ENCODE assay signal across 18 cellular contexts in genomic region chr11:70580036-70580805, GRCh38.
DNase-seq lines count a peak whose midpoint lies in the region; ATAC-seq and TF ChIP-seq lines count a peak whose summit lies in the region.
"Had no signal": no experiment of that assay in that cellular context is flagged by ENCODE, and none has a peak within 500 bp of the region (broad histone marks: within the 10 kb centered on the region; RNA-seq: fewer than 3 reads in every experiment).

No MANE protein-coding gene starts in this region.

- H3F3A ChIP-seq in GM23338 (replicated peaks; ENCODE audit: low read depth) (no peaks in the 10 kb centered on the region), neural progenitor cell (ENCODE audit: low read depth) (no peaks in the 10 kb centered on the region)

- H3K27ac ChIP-seq in GM23338 (ENCODE audit: low read depth) (no peak overlapping the region), endodermal cell (ENCODE audit: low read depth, low read length) (no peak overlapping the region), neural progenitor cell (no peak overlapping the region)
- no peak overlapping the region for H3K27ac ChIP-seq in effector memory CD4-positive, alpha-beta T cell (ENCODE audit: insufficient read depth, low read length, poor library complexity, severe bottlenecking)
- H3K27ac ChIP-seq: C4-2B, gastroesophageal sphincter, parathyroid adenoma had no signal

- H3K27me3 Mint-ChIP-seq in GM23338 (ENCODE audit: insufficient read depth, low read depth, poor library complexity) (peaks cover 14% of the 10 kb centered on the region), endodermal cell (ENCODE audit: insufficient read depth) (no peaks in the 10 kb centered on the region), neural progenitor cell (ENCODE audit: insufficient read depth, low read depth) (peaks cover 3% of the 10 kb centered on the region)

- TF ChIP-seq CTCF in GM23338 (conservative IDR thresholded peaks at IDR 0.05; ENCODE audit: low read depth in 2 of 2): no peak
- TF ChIP-seq CTCF in endodermal cell (conservative IDR thresholded peaks at IDR 0.05): no peak
- TF ChIP-seq CTCF in neural progenitor cell (IDR thresholded peaks at IDR 0.05): no peak

- H3K9me3 ChIP-seq in endodermal cell (ENCODE audit: control insufficient read depth, low read length) (no peaks in the 10 kb centered on the region), neural progenitor cell (ENCODE audit: low read depth) (no peaks in the 10 kb centered on the region)
- no peaks in the 10 kb centered on the region for H3K9me3 ChIP-seq in effector memory CD4-positive, alpha-beta T cell (ENCODE audit: control insufficient read depth, low read length)
- H3K9me3 ChIP-seq: gastroesophageal sphincter, mucosa of descending colon had no signal

- H3K4me3 ChIP-seq in GM23338: no peak overlapping the region
- no peak overlapping the region for H3K4me3 ChIP-seq in endodermal cell (ENCODE audit: low read length)
- no peak overlapping the region for H3K4me3 ChIP-seq in neural progenitor cell
- H3K4me3 ChIP-seq in effector memory CD4-positive, alpha-beta T cell (ENCODE audit: insufficient read depth, low read depth, low read length, poor library complexity, severe bottlenecking): no peak overlapping the region
- H3K4me3 ChIP-seq: gastroesophageal sphincter, mucosa of descending colon had no signal

- H3K4me3 Mint-ChIP-seq in GM23338 (no peak overlapping the region), endodermal cell (no peak overlapping the region), neural progenitor cell (no peak overlapping the region)
- H3K4me3 Mint-ChIP-seq: activated naive CD4-positive, alpha-beta T cell treated with anti-CD3 and anti-CD28 coated beads, Interleukin-2, amount 50 U/mL, for 24 hours had no signal

- no peak overlapping the region for H2AFZ ChIP-seq in GM23338
- no peak overlapping the region for H2AFZ ChIP-seq in neural progenitor cell (replicated peaks)
- H2AFZ ChIP-seq: parathyroid adenoma had no signal

- H3K9me3 Mint-ChIP-seq in GM23338: no peaks in the 10 kb centered on the region
- H3K9me3 Mint-ChIP-seq in endodermal cell: no peaks in the 10 kb centered on the region
- H3K9me3 Mint-ChIP-seq in neural progenitor cell: no peaks in the 10 kb centered on the region
- H3K9me3 Mint-ChIP-seq: activated naive CD4-positive, alpha-beta T cell treated with anti-CD3 and anti-CD28 coated beads, Interleukin-2, amount 50 U/mL, for 24 hours had no signal

- WGBS in endodermal cell (ENCODE audit: insufficient coverage in 1 of 2, insufficient read length in 1 of 2), 2 experiments: 82 to 85% methylated on average over 17 to 25 of the region's 25 CpGs

- H4K20me1 ChIP-seq in GM23338 (replicated peaks; ENCODE audit: insufficient read depth) (peaks cover 3% of the 10 kb centered on the region; the same call in 1 of the 2 replicates), neural progenitor cell (ENCODE audit: low read depth) (peaks cover 15% of the 10 kb centered on the region)

- H3K4me1 Mint-ChIP-seq in GM23338 (peaks cover 34% of the 10 kb centered on the region), endodermal cell (no peaks in the 10 kb centered on the region), neural progenitor cell (peaks cover 10% of the 10 kb centered on the region)
- H3K4me1 Mint-ChIP-seq: activated naive CD4-positive, alpha-beta T cell treated with anti-CD3 and anti-CD28 coated beads, Interleukin-2, amount 50 U/mL, for 24 hours had no signal

- H3K9me2 ChIP-seq in GM23338 (ENCODE audit: insufficient read depth): no peaks in the 10 kb centered on the region

- DNase-seq in GM23338 (ENCODE audit: low spot score): no peak
- peak; percentile 67 for DNase-seq in MV-4-11 (lab: John Stamatoyannopoulos, UW)
- DNase-seq in endodermal cell: peak; percentile 75
- DNase-seq in neural progenitor cell (ENCODE audit: low spot score): peak; percentile 56
- DNase-seq in DMS79 treated with DMSO at 0.1 percent for 48 hours (lab: John Stamatoyannopoulos, UW): no peak
- DNase-seq in effector CD4-positive, alpha-beta T cell: no peak
- DNase-seq in effector memory CD4-positive, alpha-beta T cell: no peak
- DNase-seq: caudate nucleus, DMS79, HCEC 1CT, NCI-H1930, NCI-H526 had no signal

- H3K4me2 ChIP-seq in GM23338 (no peak overlapping the region), neural progenitor cell (no peak overlapping the region)

- H3K36me3 Mint-ChIP-seq in GM23338 (ENCODE audit: low read depth) (peaks cover 3% of the 10 kb centered on the region; the same call in 2 of the 3 replicates), endodermal cell (ENCODE audit: low read depth) (no peaks in the 10 kb centered on the region), neural progenitor cell (no peaks in the 10 kb centered on the region)
- H3K36me3 Mint-ChIP-seq: activated naive CD4-positive, alpha-beta T cell treated with anti-CD3 and anti-CD28 coated beads, Interleukin-2, amount 50 U/mL, for 24 hours had no signal

- no peaks in the 10 kb centered on the region; the same call in 1 of the 2 replicates for H3K79me2 ChIP-seq in GM23338 (replicated peaks; ENCODE audit: insufficient read depth)
- no peaks in the 10 kb centered on the region for H3K79me2 ChIP-seq in neural progenitor cell (ENCODE audit: low read depth)
- H3K79me2 ChIP-seq: parathyroid adenoma had no signal

- H3K36me3 ChIP-seq in GM23338 (ENCODE audit: insufficient read depth) (no peaks in the 10 kb centered on the region), endodermal cell (ENCODE audit: control insufficient read depth, insufficient read depth, low read length) (no peaks in the 10 kb centered on the region), neural progenitor cell (no peaks in the 10 kb centered on the region)
- no peaks in the 10 kb centered on the region for H3K36me3 ChIP-seq in effector memory CD4-positive, alpha-beta T cell (ENCODE audit: control insufficient read depth, insufficient read depth, low read length)
- H3K36me3 ChIP-seq: gastroesophageal sphincter had no signal

- ATAC-seq in GM23338: peak; percentile 22; the same call in 2 of the 3 replicates
- ATAC-seq: activated CD4-positive, CD25-positive, alpha-beta regulatory T cell treated with anti-CD3 and anti-CD28 coated beads, Interleukin-2, amount 50 U/mL, for 24 hours; gastroesophageal sphincter; mucosa of descending colon had no signal

- H3K4me1 ChIP-seq in GM23338 (ENCODE audit: insufficient read depth): no peaks in the 10 kb centered on the region
- H3K4me1 ChIP-seq in endodermal cell (ENCODE audit: control insufficient read depth, insufficient read depth, low read length): no peaks in the 10 kb centered on the region
- H3K4me1 ChIP-seq in neural progenitor cell: no peaks in the 10 kb centered on the region
- no peaks in the 10 kb centered on the region for H3K4me1 ChIP-seq in effector memory CD4-positive, alpha-beta T cell (ENCODE audit: control insufficient read depth, insufficient read depth, low read length, poor library complexity, severe bottlenecking)
- H3K4me1 ChIP-seq: gastroesophageal sphincter, parathyroid adenoma had no signal

- H3K9ac ChIP-seq in endodermal cell (ENCODE audit: extremely low read depth, low read length, poor library complexity, severe bottlenecking): no peak overlapping the region
- H3K9ac ChIP-seq in neural progenitor cell: no peak overlapping the region
- H3K9ac ChIP-seq: parathyroid adenoma had no signal

- H3K27me3 ChIP-seq in GM23338 (ENCODE audit: insufficient read depth) (no peaks in the 10 kb centered on the region), endodermal cell (ENCODE audit: control insufficient read depth, insufficient read depth, low read length, poor library complexity, severe bottlenecking) (no peaks in the 10 kb centered on the region), neural progenitor cell (no peaks in the 10 kb centered on the region)
- no peaks in the 10 kb centered on the region for H3K27me3 ChIP-seq in effector memory CD4-positive, alpha-beta T cell (replicated peaks; ENCODE audit: control insufficient read depth, insufficient read depth, low read length, poor library complexity, severe bottlenecking)
- H3K27me3 ChIP-seq: gastroesophageal sphincter had no signal

- H3K27ac Mint-ChIP-seq in GM23338 (no peak overlapping the region), endodermal cell (no peak overlapping the region), neural progenitor cell (no peak overlapping the region)
- H3K27ac Mint-ChIP-seq: activated naive CD4-positive, alpha-beta T cell treated with anti-CD3 and anti-CD28 coated beads, Interleukin-2, amount 50 U/mL, for 24 hours had no signal

TF ChIP-seq in GM23338, 12 proteins besides CTCF, POLR2A, EP300 and RAD21:
- TF ChIP-seq CREB1 (CRISPR knock-in tag; IDR thresholded peaks at IDR 0.05; ENCODE audit: low read depth): no peak
- TF ChIP-seq, protein P1, sequence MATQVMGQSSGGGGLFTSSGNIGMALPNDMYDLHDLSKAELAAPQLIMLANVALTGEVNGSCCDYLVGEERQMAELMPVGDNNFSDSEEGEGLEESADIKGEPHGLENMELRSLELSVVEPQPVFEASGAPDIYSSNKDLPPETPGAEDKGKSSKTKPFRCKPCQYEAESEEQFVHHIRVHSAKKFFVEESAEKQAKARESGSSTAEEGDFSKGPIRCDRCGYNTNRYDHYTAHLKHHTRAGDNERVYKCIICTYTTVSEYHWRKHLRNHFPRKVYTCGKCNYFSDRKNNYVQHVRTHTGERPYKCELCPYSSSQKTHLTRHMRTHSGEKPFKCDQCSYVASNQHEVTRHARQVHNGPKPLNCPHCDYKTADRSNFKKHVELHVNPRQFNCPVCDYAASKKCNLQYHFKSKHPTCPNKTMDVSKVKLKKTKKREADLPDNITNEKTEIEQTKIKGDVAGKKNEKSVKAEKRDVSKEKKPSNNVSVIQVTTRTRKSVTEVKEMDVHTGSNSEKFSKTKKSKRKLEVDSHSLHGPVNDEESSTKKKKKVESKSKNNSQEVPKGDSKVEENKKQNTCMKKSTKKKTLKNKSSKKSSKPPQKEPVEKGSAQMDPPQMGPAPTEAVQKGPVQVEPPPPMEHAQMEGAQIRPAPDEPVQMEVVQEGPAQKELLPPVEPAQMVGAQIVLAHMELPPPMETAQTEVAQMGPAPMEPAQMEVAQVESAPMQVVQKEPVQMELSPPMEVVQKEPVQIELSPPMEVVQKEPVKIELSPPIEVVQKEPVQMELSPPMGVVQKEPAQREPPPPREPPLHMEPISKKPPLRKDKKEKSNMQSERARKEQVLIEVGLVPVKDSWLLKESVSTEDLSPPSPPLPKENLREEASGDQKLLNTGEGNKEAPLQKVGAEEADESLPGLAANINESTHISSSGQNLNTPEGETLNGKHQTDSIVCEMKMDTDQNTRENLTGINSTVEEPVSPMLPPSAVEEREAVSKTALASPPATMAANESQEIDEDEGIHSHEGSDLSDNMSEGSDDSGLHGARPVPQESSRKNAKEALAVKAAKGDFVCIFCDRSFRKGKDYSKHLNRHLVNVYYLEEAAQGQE (IDR thresholded peaks at IDR 0.05; ENCODE audit: unreplicated experiment): peak; percentile 81

Comparison
In these comparisons a context has a peak if more than half of its experiments do, and no peak if none do; other contexts are left out.
1. DNase-seq: peak in MV-4-11 (single experiment), endodermal cell (single experiment) and neural progenitor cell (single experiment); none in GM23338 (single experiment), DMS79 treated with DMSO at 0.1 percent for 48 hours (single experiment), effector CD4-positive, alpha-beta T cell (single experiment) and effector memory CD4-positive, alpha-beta T cell (0 of 3).